Comparison of ENCODE assay signal across 1 cellular context in the genomic region with DNA sequence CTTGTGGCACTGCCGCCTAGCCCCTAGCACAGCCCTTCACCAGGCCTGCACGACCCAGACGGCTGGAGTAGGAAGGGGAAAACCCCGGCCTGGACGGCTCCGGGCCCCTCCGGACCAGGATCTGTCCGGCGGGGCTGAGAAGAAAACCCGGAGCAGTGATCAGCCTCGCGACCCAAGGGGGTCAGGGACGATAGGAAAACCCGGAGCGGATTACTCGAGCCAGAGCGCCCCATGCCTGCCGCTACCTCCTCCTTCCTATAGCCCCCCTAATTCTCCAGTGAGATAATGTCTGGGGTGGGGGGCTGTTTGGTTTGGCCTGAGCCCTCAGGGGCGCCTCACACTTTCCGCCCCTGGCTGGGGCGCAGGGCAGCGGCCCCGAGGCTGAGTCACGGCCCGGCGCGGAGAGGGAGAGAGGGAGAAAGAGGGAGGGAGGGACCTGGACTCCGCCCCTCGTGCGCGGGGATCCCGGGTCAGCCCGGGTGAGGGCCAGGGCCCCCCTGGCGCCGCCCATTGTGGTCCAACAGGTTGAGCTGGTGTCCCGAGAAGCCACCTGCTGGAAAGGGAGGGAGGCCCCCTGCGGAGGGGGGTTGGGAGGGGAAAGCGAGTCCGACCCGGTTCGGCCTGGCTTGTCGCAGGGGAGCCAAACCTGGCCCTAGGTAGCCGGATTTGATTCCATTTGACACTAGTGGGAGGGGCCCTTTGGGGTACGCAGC.
A peak's percentile ranks its signal among the peaks of the same experiment; 100 is the strongest.
TF ChIP-seq lines count a peak whose summit lies in the region.

No MANE protein-coding gene starts in this region.

TF ChIP-seq in H1, 55 proteins besides CTCF, POLR2A, EP300 and RAD21 (continued from another document):
- TF ChIP-seq HDAC2 (IDR thresholded peaks at IDR 0.05; ENCODE audit: borderline replicate concordance in 1 of 2, low read depth in 2 of 2, low read length in 2 of 2): 0 out of 4 replicates have a peak, but pooled peaks have one; percentile 66 to 84
